In the genomic region with DNA sequence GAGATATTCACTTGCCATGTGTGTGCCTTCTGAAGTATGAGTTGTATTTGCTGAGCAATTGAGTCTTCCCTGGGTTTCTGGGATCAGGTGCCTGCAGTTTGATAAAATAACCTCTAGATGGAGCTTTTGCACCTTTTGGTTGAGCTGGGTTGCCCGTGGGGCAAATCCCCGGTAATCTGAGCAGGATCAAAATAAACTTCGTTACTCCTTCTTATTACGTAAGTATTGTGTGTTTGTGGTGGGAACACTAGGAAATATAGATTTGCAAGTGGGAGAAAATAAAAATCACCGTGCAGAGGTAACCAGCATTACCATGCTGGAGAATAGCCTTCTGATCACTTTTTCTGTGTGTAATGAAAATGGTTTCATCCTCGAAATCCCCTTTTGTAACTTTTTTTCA, we compare ENCODE assay signal across 1 cellular context.
TF ChIP-seq lines count a peak whose summit lies in the region.

No MANE protein-coding gene starts in this region.

TF ChIP-seq in HEK293, 187 proteins besides CTCF, POLR2A, EP300 and RAD21 (continued from another document):
- TF ChIP-seq, protein P1, sequence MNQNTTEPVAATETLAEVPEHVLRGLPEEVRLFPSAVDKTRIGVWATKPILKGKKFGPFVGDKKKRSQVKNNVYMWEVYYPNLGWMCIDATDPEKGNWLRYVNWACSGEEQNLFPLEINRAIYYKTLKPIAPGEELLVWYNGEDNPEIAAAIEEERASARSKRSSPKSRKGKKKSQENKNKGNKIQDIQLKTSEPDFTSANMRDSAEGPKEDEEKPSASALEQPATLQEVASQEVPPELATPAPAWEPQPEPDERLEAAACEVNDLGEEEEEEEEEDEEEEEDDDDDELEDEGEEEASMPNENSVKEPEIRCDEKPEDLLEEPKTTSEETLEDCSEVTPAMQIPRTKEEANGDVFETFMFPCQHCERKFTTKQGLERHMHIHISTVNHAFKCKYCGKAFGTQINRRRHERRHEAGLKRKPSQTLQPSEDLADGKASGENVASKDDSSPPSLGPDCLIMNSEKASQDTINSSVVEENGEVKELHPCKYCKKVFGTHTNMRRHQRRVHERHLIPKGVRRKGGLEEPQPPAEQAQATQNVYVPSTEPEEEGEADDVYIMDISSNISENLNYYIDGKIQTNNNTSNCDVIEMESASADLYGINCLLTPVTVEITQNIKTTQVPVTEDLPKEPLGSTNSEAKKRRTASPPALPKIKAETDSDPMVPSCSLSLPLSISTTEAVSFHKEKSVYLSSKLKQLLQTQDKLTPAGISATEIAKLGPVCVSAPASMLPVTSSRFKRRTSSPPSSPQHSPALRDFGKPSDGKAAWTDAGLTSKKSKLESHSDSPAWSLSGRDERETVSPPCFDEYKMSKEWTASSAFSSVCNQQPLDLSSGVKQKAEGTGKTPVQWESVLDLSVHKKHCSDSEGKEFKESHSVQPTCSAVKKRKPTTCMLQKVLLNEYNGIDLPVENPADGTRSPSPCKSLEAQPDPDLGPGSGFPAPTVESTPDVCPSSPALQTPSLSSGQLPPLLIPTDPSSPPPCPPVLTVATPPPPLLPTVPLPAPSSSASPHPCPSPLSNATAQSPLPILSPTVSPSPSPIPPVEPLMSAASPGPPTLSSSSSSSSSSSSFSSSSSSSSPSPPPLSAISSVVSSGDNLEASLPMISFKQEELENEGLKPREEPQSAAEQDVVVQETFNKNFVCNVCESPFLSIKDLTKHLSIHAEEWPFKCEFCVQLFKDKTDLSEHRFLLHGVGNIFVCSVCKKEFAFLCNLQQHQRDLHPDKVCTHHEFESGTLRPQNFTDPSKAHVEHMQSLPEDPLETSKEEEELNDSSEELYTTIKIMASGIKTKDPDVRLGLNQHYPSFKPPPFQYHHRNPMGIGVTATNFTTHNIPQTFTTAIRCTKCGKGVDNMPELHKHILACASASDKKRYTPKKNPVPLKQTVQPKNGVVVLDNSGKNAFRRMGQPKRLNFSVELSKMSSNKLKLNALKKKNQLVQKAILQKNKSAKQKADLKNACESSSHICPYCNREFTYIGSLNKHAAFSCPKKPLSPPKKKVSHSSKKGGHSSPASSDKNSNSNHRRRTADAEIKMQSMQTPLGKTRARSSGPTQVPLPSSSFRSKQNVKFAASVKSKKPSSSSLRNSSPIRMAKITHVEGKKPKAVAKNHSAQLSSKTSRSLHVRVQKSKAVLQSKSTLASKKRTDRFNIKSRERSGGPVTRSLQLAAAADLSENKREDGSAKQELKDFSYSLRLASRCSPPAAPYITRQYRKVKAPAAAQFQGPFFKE (tag by site-specific recombination; IDR thresholded peaks at IDR 0.05; ENCODE audit: borderline replicate concordance): no peak
- TF ChIP-seq, protein P2, sequence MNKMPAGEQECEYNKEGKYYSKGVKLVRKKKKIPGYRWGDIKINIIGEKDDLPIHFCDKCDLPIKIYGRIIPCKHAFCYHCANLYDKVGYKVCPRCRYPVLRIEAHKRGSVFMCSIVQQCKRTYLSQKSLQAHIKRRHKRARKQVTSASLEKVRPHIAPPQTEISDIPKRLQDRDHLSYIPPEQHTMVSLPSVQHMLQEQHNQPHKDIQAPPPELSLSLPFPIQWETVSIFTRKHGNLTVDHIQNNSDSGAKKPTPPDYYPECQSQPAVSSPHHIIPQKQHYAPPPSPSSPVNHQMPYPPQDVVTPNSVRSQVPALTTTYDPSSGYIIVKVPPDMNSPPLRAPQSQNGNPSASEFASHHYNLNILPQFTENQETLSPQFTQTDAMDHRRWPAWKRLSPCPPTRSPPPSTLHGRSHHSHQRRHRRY (tag by site-specific recombination; IDR thresholded peaks at IDR 0.05): no peak
- TF ChIP-seq GLIS1 (tag by site-specific recombination; IDR thresholded peaks at IDR 0.05): 0 out of 2 replicates have a peak, but pooled peaks have one; percentile 27
TF ChIP-seq in HEK293: peak in this region for 18.
